In the genomic region with DNA sequence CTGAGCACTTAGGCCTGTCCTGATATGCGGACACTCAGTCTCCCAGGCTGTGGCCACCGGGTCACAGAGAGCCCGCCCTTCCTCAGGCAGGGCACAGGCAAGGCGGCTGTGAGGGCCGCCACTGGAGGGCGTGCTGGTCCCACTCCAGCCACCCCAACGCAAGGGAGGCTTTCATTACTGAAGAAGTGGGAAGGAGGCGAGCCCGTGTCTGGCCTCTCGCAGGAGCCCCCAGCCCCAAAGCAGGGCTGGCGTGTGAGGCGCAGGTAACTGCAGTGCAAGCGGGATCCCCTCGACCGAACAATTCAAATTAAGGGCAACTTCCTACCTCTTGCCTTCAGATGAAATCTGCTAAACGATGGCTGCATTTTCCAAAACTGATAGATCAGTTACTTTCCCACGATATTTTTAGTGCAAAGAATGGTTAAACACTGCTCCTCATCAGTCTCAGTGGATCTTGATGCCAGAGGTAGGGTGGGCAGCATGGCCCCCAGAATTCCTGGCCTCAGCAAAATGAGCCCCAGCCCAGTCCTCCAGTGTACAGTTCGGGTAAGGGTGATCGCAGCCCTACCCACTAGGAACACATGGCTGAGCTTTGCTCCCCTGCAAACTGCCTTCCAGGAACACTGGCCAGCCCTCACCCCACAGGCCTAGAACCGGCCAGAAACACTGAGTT, we compare ENCODE assay signal across 8 cellular contexts.
DNase-seq lines count a peak whose midpoint lies in the region; ATAC-seq lines count a peak whose summit lies in the region.

No MANE protein-coding gene starts in this region.

- DNase-seq in DMS153 (lab: John Stamatoyannopoulos, UW) (peak; percentile 21), HK-2 (ENCODE audit: unreplicated experiment) (peak; percentile 68), SKM-1 treated with dmso at 0.1 percent for 144 hours (lab: John Stamatoyannopoulos, UW; ENCODE audit: unreplicated experiment) (peak; percentile 58), left ventricle myocardium superior (peak; percentile 78), putamen (ENCODE audit: low spot score) (no peak), activated T-cell treated with anti-CD3 and anti-CD28 coated beads for 4 hours (no peak)

- intact Hi-C loops in left ventricle myocardium superior (cut with micrococcal nuclease) = loop anchor here (10.0 kb wide), 1 partner anchor 392 kb away; the partner anchor contains the start of gene SH3RF3

- ATAC-seq in left ventricle myocardium superior = peak; percentile 82
- ATAC-seq in activated CD4-positive, CD25-positive, alpha-beta regulatory T cell treated with anti-CD3 and anti-CD28 coated beads, Interleukin-2, amount 50 U/mL, for 24 hours = no peak
- no peak for ATAC-seq in GM21526 (IDR thresholded peaks at IDR 0.05; ENCODE audit: low FRiP score, unreplicated experiment)

Comparison
In these comparisons a context has a peak if more than half of its experiments do, and no peak if none do; other contexts are left out.
1. DNase-seq: peak in DMS153 (single experiment), HK-2 (single experiment), SKM-1 treated with dmso at 0.1 percent for 144 hours (single experiment) and left ventricle myocardium superior (single experiment); none in putamen (single experiment) and activated T-cell treated with anti-CD3 and anti-CD28 coated beads for 4 hours (single experiment).